32 cellular contexts compared by ENCODE assay signal in the genomic region with DNA sequence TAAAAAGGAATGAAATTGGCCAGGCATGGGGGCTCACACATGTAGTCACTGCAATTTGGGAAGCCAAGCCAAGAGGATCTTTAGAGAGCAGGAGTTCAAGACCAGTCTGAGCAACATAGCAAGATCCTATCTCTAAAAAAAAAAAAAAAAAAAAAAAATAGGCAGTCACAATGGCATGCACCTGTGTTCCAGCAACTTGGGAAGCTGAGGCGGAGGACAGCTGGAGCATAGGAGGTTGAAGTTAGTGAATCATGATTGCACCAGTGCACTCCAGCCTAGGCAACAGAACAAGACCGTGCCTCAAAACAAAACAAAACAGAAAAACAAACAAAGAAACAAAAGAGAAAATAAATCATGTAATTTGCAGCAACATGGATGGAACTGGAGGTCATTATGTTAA. TPM values are rescaled to one million over a fixed set of nuclear protein-coding genes. Genes with fewer than 3 reads are reported as not detected.
"Had no signal": no experiment of that assay in that cellular context is flagged by ENCODE, and none has a peak within 500 bp of the region (broad histone marks: within the 10 kb centered on the region; RNA-seq: fewer than 3 reads in every experiment).

No MANE protein-coding gene starts in this region.

- H3K27ac ChIP-seq: brain microvascular endothelial cell, Peyer's patch, SJSA1 had no signal

- H3K27me3 ChIP-seq: brain microvascular endothelial cell, Peyer's patch, SJSA1 had no signal

- H3K4me3 ChIP-seq: Peyer's patch, SJSA1 had no signal

- H3K4me1 ChIP-seq: Peyer's patch had no signal

- DNase-seq: activated CD4-positive, alpha-beta T cell treated with anti-CD3 and anti-CD28 coated beads, Interleukin-2, amount 10 ng/mL, durations not matched to agents 24 days and 14 days; activated CD4-positive, alpha-beta T cell treated with anti-CD3 and anti-CD28 coated beads, Interleukin-2, amount 50 U/mL, for 4 hours; activated CD8-positive, alpha-beta T cell treated with anti-CD3 and anti-CD28 coated beads for 36 hours; activated effector memory CD4-positive, alpha-beta T cell treated with anti-CD3 and anti-CD28 coated beads, Interleukin-2, amount 50 U/mL, for 16 hours; activated naive CD4-positive, alpha-beta T cell; activated naive CD4-positive, alpha-beta T cell treated with anti-CD3 and anti-CD28 coated beads, Interleukin-2, amount 50 U/mL, for 16 hours; activated naive CD8-positive, alpha-beta T cell treated with anti-CD3 and anti-CD28 coated beads for 36 hours; activated T-cell treated with anti-CD3 and anti-CD28 coated beads, Interleukin-2, amount 50 U/mL, for 1 hour; activated T-cell treated with anti-CD3 and anti-CD28 coated beads, Interleukin-2, amount 50 U/mL, for 72 hours; amniotic stem cell; aorta; brain microvascular endothelial cell; central memory CD4-positive, alpha-beta T cell; Kasumi-1; KG1; MM.1S; MV-4-11; NCI-H1092; NCI-H1930; NCI-H2081 treated with DMSO at 0.1 percent for 48 hours; NCI-H2171; NCI-H446 treated with DMSO at 0.1 percent for 48 hours; NCI-H524; NCI-H82; NK-92 treated with Interleukin-12 subunit alpha and Interleukin-12 subunit beta, amount 100 ng/mL, for 24 hours; PC-3; Peyer's patch; RPMI8226; SHP77 treated with DMSO at 0.1 percent for 48 hours; SK-N-SH had no signal

- H3K9me3 ChIP-seq: Peyer's patch, SJSA1, SK-N-SH had no signal

- H3K36me3 ChIP-seq: brain microvascular endothelial cell, Peyer's patch, SJSA1 had no signal

RNA-seq across cellular contexts. Expression of gene BICC1, which starts 33.7 kb away (rescaled TPM):
- total RNA-seq: activated CD4-positive, alpha-beta T cell treated with anti-CD3 and anti-CD28 coated beads, Interleukin-2, amount 10 ng/mL, durations not matched to agents 24 days and 14 days; activated CD8-positive, alpha-beta memory T cell treated with anti-CD3 and anti-CD28 coated beads for 36 hours; activated CD8-positive, alpha-beta T cell treated with anti-CD3 and anti-CD28 coated beads for 36 hours; activated T-cell treated with anti-CD3 and anti-CD28 coated beads, Interleukin-2, amount 50 U/mL, for 72 hours had no signal
